Comparison of ENCODE assay signal across 8 cellular contexts in genomic region chr15:65902373-65902772, GRCh38. TPM values are rescaled to one million over a fixed set of nuclear protein-coding genes. Genes with fewer than 3 reads are reported as not detected.
DNase-seq lines count a peak whose midpoint lies in the region; ATAC-seq and TF ChIP-seq lines count a peak whose summit lies in the region.

No MANE protein-coding gene starts in this region.

- WGBS in esophagus squamous epithelium, 2 donors = 10% methylated on average over 1 of the region's 1 CpG; no CpG with 5 or more reads in 1 of the 2 donors

- no peak overlapping the region for H3K4me3 ChIP-seq in esophagus squamous epithelium

- H3K36me3 ChIP-seq in esophagus squamous epithelium = peaks cover 3 to 83% (median 11%) of the 10 kb centered on the region in 3 donors

- no peaks in the 10 kb centered on the region for H3K27me3 Mint-ChIP-seq in stimulated activated naive CD8-positive, alpha-beta T cell treated with anti-CD3 and anti-CD28 coated beads, Interleukin-15, amount 100 ng/mL, for 72 hours
- H3K27me3 Mint-ChIP-seq in activated T-helper 2 cell treated with anti-CD3 and anti-CD28 coated beads, Interferon-gamma antibody, Interleukin-2, Interleukin-4, amounts not matched to agents 10 μg/mL and 5 μg/mL and 100 μg/mL, durations not matched to agents 14 hours and 24 hours and 36 hours (ENCODE audit: low read depth) = no peaks in the 10 kb centered on the region

- no peaks in the 10 kb centered on the region for H3K9me3 Mint-ChIP-seq in stimulated activated naive CD8-positive, alpha-beta T cell treated with anti-CD3 and anti-CD28 coated beads, Interleukin-15, amount 100 ng/mL, for 72 hours
- H3K9me3 Mint-ChIP-seq in activated T-helper 2 cell treated with anti-CD3 and anti-CD28 coated beads, Interferon-gamma antibody, Interleukin-2, Interleukin-4, amounts not matched to agents 10 μg/mL and 5 μg/mL and 100 μg/mL, durations not matched to agents 14 hours and 24 hours and 36 hours = no peaks in the 10 kb centered on the region

- no peak for TF ChIP-seq CTCF in esophagus squamous epithelium (IDR thresholded peaks at IDR 0.05)

- H3K27me3 ChIP-seq in esophagus squamous epithelium = no peaks in the 10 kb centered on the region

- peaks cover 37% of the 10 kb centered on the region for H3K36me3 Mint-ChIP-seq in activated T-helper 2 cell treated with anti-CD3 and anti-CD28 coated beads, Interferon-gamma antibody, Interleukin-2, Interleukin-4, amounts not matched to agents 10 μg/mL and 5 μg/mL and 100 μg/mL, durations not matched to agents 14 hours and 24 hours and 36 hours (ENCODE audit: low read depth)

- TF ChIP-seq POLR2A in esophagus squamous epithelium (IDR thresholded peaks at IDR 0.05) = no peak

- no peaks in the 10 kb centered on the region for H3K9me3 ChIP-seq in esophagus squamous epithelium

- H3K4me1 Mint-ChIP-seq in stimulated activated naive CD8-positive, alpha-beta T cell treated with anti-CD3 and anti-CD28 coated beads, Interleukin-15, amount 100 ng/mL, for 72 hours = peaks cover 16% of the 10 kb centered on the region
- H3K4me1 Mint-ChIP-seq in activated T-helper 2 cell treated with anti-CD3 and anti-CD28 coated beads, Interferon-gamma antibody, Interleukin-2, Interleukin-4, amounts not matched to agents 10 μg/mL and 5 μg/mL and 100 μg/mL, durations not matched to agents 14 hours and 24 hours and 36 hours (ENCODE audit: low read depth) = peaks cover 9% of the 10 kb centered on the region

- H3K27ac Mint-ChIP-seq in stimulated activated naive CD8-positive, alpha-beta T cell treated with anti-CD3 and anti-CD28 coated beads, Interleukin-15, amount 100 ng/mL, for 72 hours = no peak overlapping the region
- no peak overlapping the region for H3K27ac Mint-ChIP-seq in activated T-helper 2 cell treated with anti-CD3 and anti-CD28 coated beads, Interferon-gamma antibody, Interleukin-2, Interleukin-4, amounts not matched to agents 10 μg/mL and 5 μg/mL and 100 μg/mL, durations not matched to agents 14 hours and 24 hours and 36 hours

- peak; percentile 17 for DNase-seq in stimulated activated naive CD8-positive, alpha-beta T cell treated with anti-CD3 and anti-CD28 coated beads, Interleukin-15, Interleukin-2, amounts not matched to agents 100 U/mL and 50 U/mL, for 24 hours
- DNase-seq in stimulated activated naive CD8-positive, alpha-beta T cell treated with anti-CD3 and anti-CD28 coated beads, Interleukin-15, amount 100 ng/mL, for 72 hours = no peak
- peak; percentile 95 to 96 for DNase-seq in NOMO-1 (lab: John Stamatoyannopoulos, UW; ENCODE audit: unreplicated experiment in 2 of 2)
- DNase-seq in esophagus squamous epithelium (lab: John Stamatoyannopoulos, UW) = peak; percentile 27
- peak; percentile 90 for DNase-seq in renal cortical epithelial cell (ENCODE audit: low read depth)
- no peak for DNase-seq in GM03348 (ENCODE audit: low spot score)
- no peak for DNase-seq in activated T-helper 2 cell treated with anti-CD3 and anti-CD28 coated beads, Interferon-gamma antibody, Interleukin-2, Interleukin-4, amounts not matched to agents 10 μg/mL and 5 μg/mL and 100 μg/mL, durations not matched to agents 14 hours and 24 hours and 36 hours (ENCODE audit: low spot score)

- peak; percentile 78 for ATAC-seq in stimulated activated naive CD8-positive, alpha-beta T cell treated with anti-CD3 and anti-CD28 coated beads, Interleukin-15, Interleukin-2, amounts not matched to agents 100 U/mL and 50 U/mL, for 24 hours
- ATAC-seq in stimulated activated naive CD8-positive, alpha-beta T cell treated with anti-CD3 and anti-CD28 coated beads, Interleukin-15, amount 100 ng/mL, for 72 hours = no peak
- peak; percentile 69 for ATAC-seq in HG02885 (IDR thresholded peaks at IDR 0.05; ENCODE audit: poor library complexity, unreplicated experiment)

- intact Hi-C loops in esophagus squamous epithelium (cut with DNase I) = no loop called here
- intact Hi-C loops in activated T-helper 2 cell treated with anti-CD3 and anti-CD28 coated beads, Interferon-gamma antibody, Interleukin-2, Interleukin-4, amounts not matched to agents 10 μg/mL and 5 μg/mL and 100 μg/mL, durations not matched to agents 14 hours and 24 hours and 36 hours (cut with micrococcal nuclease) = no loop called here

- peaks cover 15 to 59% (median 16%) of the 10 kb centered on the region in 3 donors for H3K4me1 ChIP-seq in esophagus squamous epithelium

- peak overlapping the region; percentile 9 to 78 (median 56) for H3K27ac ChIP-seq in esophagus squamous epithelium

- no peak overlapping the region for H3K4me3 Mint-ChIP-seq in stimulated activated naive CD8-positive, alpha-beta T cell treated with anti-CD3 and anti-CD28 coated beads, Interleukin-15, amount 100 ng/mL, for 72 hours
- H3K4me3 Mint-ChIP-seq in activated T-helper 2 cell treated with anti-CD3 and anti-CD28 coated beads, Interferon-gamma antibody, Interleukin-2, Interleukin-4, amounts not matched to agents 10 μg/mL and 5 μg/mL and 100 μg/mL, durations not matched to agents 14 hours and 24 hours and 36 hours (ENCODE audit: low read depth) = no peak overlapping the region

RNA-seq across cellular contexts. Expression of gene RAB11A, which starts 33.1 kb away (rescaled TPM):
- total RNA-seq in esophagus squamous epithelium (100 to 1,000 TPM; 246 to 604 (median 518) TPM), renal cortical epithelial cell (505 and 703 TPM in 2 replicates)
- 153 and 155 TPM in 2 replicates for total RNA-seq in activated T-helper 2 cell treated with anti-CD3 and anti-CD28 coated beads, Interferon-gamma antibody, Interleukin-2, Interleukin-4, amounts not matched to agents 10 μg/mL and 5 μg/mL and 100 μg/mL, durations not matched to agents 14 hours and 24 hours and 36 hours

Comparison
In these comparisons a context has a peak if more than half of its experiments do, and no peak if none do; other contexts are left out.
1. DNase-seq: peak in stimulated activated naive CD8-positive, alpha-beta T cell treated with anti-CD3 and anti-CD28 coated beads, Interleukin-15, Interleukin-2, amounts not matched to agents 100 U/mL and 50 U/mL, for 24 hours (single experiment), NOMO-1 (2 of 2), esophagus squamous epithelium (single experiment) and renal cortical epithelial cell (single experiment); none in stimulated activated naive CD8-positive, alpha-beta T cell treated with anti-CD3 and anti-CD28 coated beads, Interleukin-15, amount 100 ng/mL, for 72 hours (0 of 2), GM03348 (single experiment) and activated T-helper 2 cell treated with anti-CD3 and anti-CD28 coated beads, Interferon-gamma antibody, Interleukin-2, Interleukin-4, amounts not matched to agents 10 μg/mL and 5 μg/mL and 100 μg/mL, durations not matched to agents 14 hours and 24 hours and 36 hours (single experiment).